ENCODE assay signal across 32 cellular contexts in genomic region chr7:147858421-147858820, GRCh38.
"Had no signal": no experiment of that assay in that cellular context is flagged by ENCODE, and none has a peak within 500 bp of the region (broad histone marks: within the 10 kb centered on the region; RNA-seq: fewer than 3 reads in every experiment).

No MANE protein-coding gene starts in this region.

- H3K9me3 Mint-ChIP-seq: activated CD4-positive, alpha-beta T cell treated with anti-CD3 and anti-CD28 coated beads, Interleukin-2, amount 10 ng/mL, durations not matched to agents 24 days and 14 days; activated naive CD4-positive, alpha-beta T cell treated with anti-CD3 and anti-CD28 coated beads, Interleukin-2, amount 50 U/mL, for 24 hours had no signal

- H3K36me3 Mint-ChIP-seq: activated naive CD4-positive, alpha-beta T cell treated with anti-CD3 and anti-CD28 coated beads, Interleukin-2, amount 50 U/mL, for 24 hours; activated naive CD8-positive, alpha-beta T cell treated with anti-CD3 and anti-CD28 coated beads, Interleukin-2, amount 10 ng/mL, durations not matched to agents 7 days and 5 days had no signal

- H3K4me3 Mint-ChIP-seq: activated CD4-positive, alpha-beta T cell treated with anti-CD3 and anti-CD28 coated beads, Interleukin-2, amount 10 ng/mL, durations not matched to agents 24 days and 14 days; activated CD8-positive, alpha-beta T cell treated with anti-CD3 and anti-CD28 coated beads for 36 hours; activated naive CD4-positive, alpha-beta T cell treated with anti-CD3 and anti-CD28 coated beads, Interleukin-2, amount 50 U/mL, for 24 hours; activated naive CD8-positive, alpha-beta T cell treated with anti-CD3 and anti-CD28 coated beads, Interleukin-2, amount 10 ng/mL, durations not matched to agents 7 days and 5 days; activated T-cell treated with anti-CD3 and anti-CD28 coated beads, Interleukin-2, amount 50 U/mL, for 72 hours; activated T-helper 17 cell treated with anti-CD3 and anti-CD28 coated beads, Interleukin-2, amount 50 U/mL, for 72 hours; T-helper 1 cell treated with Interleukin-12 subunit alpha and Interleukin-12 subunit beta and Interleukin-4 antibody, amounts not matched to agents 30 μg/mL and 1 μg/mL, for 36 hours; T-helper 2 cell treated with Interferon-gamma antibody and Interleukin-4, amounts not matched to agents 5 μg/mL and 100 μg/mL, for 36 hours had no signal

- H3K4me1 Mint-ChIP-seq: activated CD4-positive, alpha-beta T cell treated with anti-CD3 and anti-CD28 coated beads, Interleukin-2, amount 10 ng/mL, durations not matched to agents 24 days and 14 days; activated naive CD4-positive, alpha-beta T cell treated with anti-CD3 and anti-CD28 coated beads, Interleukin-2, amount 50 U/mL, for 24 hours; activated naive CD8-positive, alpha-beta T cell treated with anti-CD3 and anti-CD28 coated beads, Interleukin-2, amount 10 ng/mL, durations not matched to agents 7 days and 5 days; activated T-helper 17 cell treated with anti-CD3 and anti-CD28 coated beads, Interleukin-2, amount 50 U/mL, for 72 hours had no signal

- H3K4me1 ChIP-seq: ascending aorta, body of pancreas, breast epithelium, Peyer's patch, SJSA1 had no signal

- DNase-seq: activated CD4-positive, alpha-beta T cell treated with anti-CD3 and anti-CD28 coated beads, Interleukin-2, amount 10 ng/mL, durations not matched to agents 24 days and 14 days; activated CD4-positive, alpha-beta T cell treated with anti-CD3 and anti-CD28 coated beads, Interleukin-2, amount 50 U/mL, for 4 hours; activated CD8-positive, alpha-beta T cell treated with anti-CD3 and anti-CD28 coated beads for 36 hours; activated gamma-delta T cell; activated naive CD4-positive, alpha-beta T cell treated with Interleukin-2 at 50 U/mL for 16 hours; activated naive CD8-positive, alpha-beta T cell treated with anti-CD3 and anti-CD28 coated beads, Interleukin-2, amount 10 ng/mL, durations not matched to agents 7 days and 5 days; activated T-cell treated with anti-CD3 and anti-CD28 coated beads, Interleukin-2, amount 50 U/mL, for 1 hour; activated T-cell treated with anti-CD3 and anti-CD28 coated beads, Interleukin-2, amount 50 U/mL, for 72 hours; amygdala; body of pancreas; MM.1S; MV-4-11; NCI-H1092; NCI-H1436 treated with DMSO at 0.1 percent for 48 hours; NCI-H2029; NCI-H345; NCI-H510A; NCI-H526; NCI-H748 treated with DMSO at 0.1 percent for 48 hours; NK-92 treated with Interleukin-12 subunit alpha and Interleukin-12 subunit beta, amount 100 ng/mL, for 24 hours; PC-3; Peyer's patch; RPMI8226; SHP77 treated with DMSO at 0.1 percent for 48 hours had no signal

- ATAC-seq: activated CD8-positive, alpha-beta T cell treated with anti-CD3 and anti-CD28 coated beads for 36 hours; activated T-cell treated with anti-CD3 and anti-CD28 coated beads, Interleukin-2, amount 50 U/mL, for 72 hours; activated T-helper 17 cell treated with anti-CD3 and anti-CD28 coated beads, Interleukin-2, amount 50 U/mL, for 72 hours; body of pancreas; PC-3 had no signal

- H3K27me3 ChIP-seq: ascending aorta, body of pancreas, breast epithelium, Peyer's patch, SJSA1 had no signal

- H3K27ac Mint-ChIP-seq: activated CD4-positive, alpha-beta T cell treated with anti-CD3 and anti-CD28 coated beads, Interleukin-2, amount 10 ng/mL, durations not matched to agents 24 days and 14 days; activated CD8-positive, alpha-beta T cell treated with anti-CD3 and anti-CD28 coated beads for 36 hours; activated naive CD4-positive, alpha-beta T cell treated with anti-CD3 and anti-CD28 coated beads, Interleukin-2, amount 50 U/mL, for 24 hours; activated naive CD8-positive, alpha-beta T cell treated with anti-CD3 and anti-CD28 coated beads, Interleukin-2, amount 10 ng/mL, durations not matched to agents 7 days and 5 days; activated T-cell treated with anti-CD3 and anti-CD28 coated beads, Interleukin-2, amount 50 U/mL, for 72 hours; activated T-helper 17 cell treated with anti-CD3 and anti-CD28 coated beads, Interleukin-2, amount 50 U/mL, for 72 hours; T-helper 1 cell treated with Interleukin-12 subunit alpha and Interleukin-12 subunit beta and Interleukin-4 antibody, amounts not matched to agents 30 μg/mL and 1 μg/mL, for 36 hours; T-helper 2 cell treated with Interferon-gamma antibody and Interleukin-4, amounts not matched to agents 5 μg/mL and 100 μg/mL, for 36 hours had no signal

- H3K9me3 ChIP-seq: ascending aorta, body of pancreas, breast epithelium, Peyer's patch, SJSA1 had no signal

- H3K36me3 ChIP-seq: ascending aorta, breast epithelium, Peyer's patch, SJSA1 had no signal

- H3K4me3 ChIP-seq: ascending aorta, body of pancreas, breast epithelium, Peyer's patch, SJSA1 had no signal

- H3K27ac ChIP-seq: ascending aorta, body of pancreas, breast epithelium, Peyer's patch, SJSA1 had no signal

- FAIRE-seq: TTC549 had no signal

- H3K27me3 Mint-ChIP-seq: activated CD4-positive, alpha-beta T cell treated with anti-CD3 and anti-CD28 coated beads, Interleukin-2, amount 10 ng/mL, durations not matched to agents 24 days and 14 days; activated CD8-positive, alpha-beta T cell treated with anti-CD3 and anti-CD28 coated beads for 36 hours; activated naive CD4-positive, alpha-beta T cell treated with anti-CD3 and anti-CD28 coated beads, Interleukin-2, amount 50 U/mL, for 24 hours; activated naive CD8-positive, alpha-beta T cell treated with anti-CD3 and anti-CD28 coated beads, Interleukin-2, amount 10 ng/mL, durations not matched to agents 7 days and 5 days; activated T-helper 17 cell treated with anti-CD3 and anti-CD28 coated beads, Interleukin-2, amount 50 U/mL, for 72 hours had no signal
